1 cellular context compared by ENCODE assay signal in genomic region chr20:35632539-35633115, GRCh38.
A peak's percentile ranks its signal among the peaks of the same experiment; 100 is the strongest.
TF ChIP-seq lines count a peak whose summit lies in the region.

No MANE protein-coding gene starts in this region.

TF ChIP-seq in HepG2, 621 proteins besides CTCF, POLR2A, EP300 and RAD21:
- no peak for TF ChIP-seq HNRNPL (IDR thresholded peaks at IDR 0.05; ENCODE audit: low read depth, low read length)
- TF ChIP-seq AKAP8 (CRISPR knock-in tag; IDR thresholded peaks at IDR 0.05) = peak; percentile 39; the same call in 1 of the 2 replicates
- TF ChIP-seq, protein P1, sequence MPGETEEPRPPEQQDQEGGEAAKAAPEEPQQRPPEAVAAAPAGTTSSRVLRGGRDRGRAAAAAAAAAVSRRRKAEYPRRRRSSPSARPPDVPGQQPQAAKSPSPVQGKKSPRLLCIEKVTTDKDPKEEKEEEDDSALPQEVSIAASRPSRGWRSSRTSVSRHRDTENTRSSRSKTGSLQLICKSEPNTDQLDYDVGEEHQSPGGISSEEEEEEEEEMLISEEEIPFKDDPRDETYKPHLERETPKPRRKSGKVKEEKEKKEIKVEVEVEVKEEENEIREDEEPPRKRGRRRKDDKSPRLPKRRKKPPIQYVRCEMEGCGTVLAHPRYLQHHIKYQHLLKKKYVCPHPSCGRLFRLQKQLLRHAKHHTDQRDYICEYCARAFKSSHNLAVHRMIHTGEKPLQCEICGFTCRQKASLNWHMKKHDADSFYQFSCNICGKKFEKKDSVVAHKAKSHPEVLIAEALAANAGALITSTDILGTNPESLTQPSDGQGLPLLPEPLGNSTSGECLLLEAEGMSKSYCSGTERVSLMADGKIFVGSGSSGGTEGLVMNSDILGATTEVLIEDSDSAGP (CRISPR knock-in tag; IDR thresholded peaks at IDR 0.05; ENCODE audit: borderline replicate concordance) = 0 out of 2 replicates have a peak, but pooled peaks have one; percentile 21
- peak; percentile 72 for TF ChIP-seq RBM22 (optimal IDR thresholded peaks at IDR 0.05; ENCODE audit: low read length)
- TF ChIP-seq POLR2AphosphoS5 (IDR thresholded peaks at IDR 0.05; ENCODE audit: low read depth, low read length) = peak; percentile 22; the same call in 1 of the 2 replicates
- TF ChIP-seq ZNF687 (CRISPR knock-in tag; IDR thresholded peaks at IDR 0.05) = peak; percentile 41
- TF ChIP-seq ZNF264 (CRISPR knock-in tag; IDR thresholded peaks at IDR 0.05) = no peak
- no peak for TF ChIP-seq FOSL2 (CRISPR knock-in tag; IDR thresholded peaks at IDR 0.05)
- 0 out of 2 replicates have a peak, but pooled peaks have one; percentile 23 for TF ChIP-seq PHF8 (CRISPR knock-in tag; IDR thresholded peaks at IDR 0.05)
- TF ChIP-seq ZNF367 (CRISPR knock-in tag; IDR thresholded peaks at IDR 0.05; ENCODE audit: borderline replicate concordance) = no peak
- TF ChIP-seq PITX1 (CRISPR knock-in tag; IDR thresholded peaks at IDR 0.05) = peak; percentile 38; the same call in 1 of the 2 replicates
- TF ChIP-seq KDM5B (CRISPR knock-in tag; IDR thresholded peaks at IDR 0.05; ENCODE audit: borderline replicate concordance) = 0 out of 2 replicates have a peak, but pooled peaks have one; percentile 43
- TF ChIP-seq, protein P2, sequence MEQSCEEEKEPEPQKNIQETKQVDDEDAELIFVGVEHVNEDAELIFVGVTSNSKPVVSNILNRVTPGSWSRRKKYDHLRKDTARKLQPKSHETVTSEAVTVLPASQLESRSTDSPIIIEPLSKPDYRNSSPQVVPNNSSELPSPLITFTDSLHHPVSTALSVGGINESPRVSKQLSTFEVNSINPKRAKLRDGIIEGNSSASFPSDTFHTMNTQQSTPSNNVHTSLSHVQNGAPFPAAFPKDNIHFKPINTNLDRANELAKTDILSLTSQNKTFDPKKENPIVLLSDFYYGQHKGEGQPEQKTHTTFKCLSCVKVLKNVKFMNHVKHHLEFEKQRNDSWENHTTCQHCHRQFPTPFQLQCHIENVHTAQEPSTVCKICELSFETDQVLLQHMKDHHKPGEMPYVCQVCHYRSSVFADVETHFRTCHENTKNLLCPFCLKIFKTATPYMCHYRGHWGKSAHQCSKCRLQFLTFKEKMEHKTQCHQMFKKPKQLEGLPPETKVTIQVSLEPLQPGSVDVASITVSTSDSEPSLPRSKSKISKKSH (CRISPR knock-in tag; IDR thresholded peaks at IDR 0.05; ENCODE audit: borderline replicate concordance) = 0 out of 2 replicates have a peak, but pooled peaks have one; percentile 22
- TF ChIP-seq IRF9 (CRISPR knock-in tag; IDR thresholded peaks at IDR 0.05; ENCODE audit: borderline replicate concordance) = peak; percentile 50; the same call in 1 of the 2 replicates
- 0 out of 2 replicates have a peak, but pooled peaks have one; percentile 18 for TF ChIP-seq ZSCAN31 (CRISPR knock-in tag; IDR thresholded peaks at IDR 0.05; ENCODE audit: low read depth)
- peak; percentile 50; the same call in 1 of the 2 replicates for TF ChIP-seq MTA1 (CRISPR knock-in tag; IDR thresholded peaks at IDR 0.05; ENCODE audit: borderline replicate concordance)
- TF ChIP-seq SUZ12 (IDR thresholded peaks at IDR 0.05; ENCODE audit: low read depth, low read length) = no peak
- no peak for TF ChIP-seq ZKSCAN1 (IDR thresholded peaks at IDR 0.05; ENCODE audit: low read length)
